1 cellular context compared by ENCODE assay signal in genomic region chr6:24990227-24990843, GRCh38.
TF ChIP-seq lines count a peak whose summit lies in the region.

No MANE protein-coding gene starts in this region.

TF ChIP-seq in GM23338, 12 proteins besides CTCF, POLR2A, EP300 and RAD21 (continued from another document):
- no peak for TF ChIP-seq REST (IDR thresholded peaks at IDR 0.05; ENCODE audit: unreplicated experiment)
- no peak for TF ChIP-seq JUNB (IDR thresholded peaks at IDR 0.05; ENCODE audit: unreplicated experiment)
- TF ChIP-seq ZNF331 (CRISPR knock-in tag; IDR thresholded peaks at IDR 0.05; ENCODE audit: low read depth): no peak
- no peak for TF ChIP-seq NANOG (IDR thresholded peaks at IDR 0.05; ENCODE audit: borderline replicate concordance)
- no peak for TF ChIP-seq EZH2phosphoT487 (IDR thresholded peaks at IDR 0.05; ENCODE audit: unreplicated experiment)
